2 cellular contexts compared by ENCODE assay signal in the genomic region with DNA sequence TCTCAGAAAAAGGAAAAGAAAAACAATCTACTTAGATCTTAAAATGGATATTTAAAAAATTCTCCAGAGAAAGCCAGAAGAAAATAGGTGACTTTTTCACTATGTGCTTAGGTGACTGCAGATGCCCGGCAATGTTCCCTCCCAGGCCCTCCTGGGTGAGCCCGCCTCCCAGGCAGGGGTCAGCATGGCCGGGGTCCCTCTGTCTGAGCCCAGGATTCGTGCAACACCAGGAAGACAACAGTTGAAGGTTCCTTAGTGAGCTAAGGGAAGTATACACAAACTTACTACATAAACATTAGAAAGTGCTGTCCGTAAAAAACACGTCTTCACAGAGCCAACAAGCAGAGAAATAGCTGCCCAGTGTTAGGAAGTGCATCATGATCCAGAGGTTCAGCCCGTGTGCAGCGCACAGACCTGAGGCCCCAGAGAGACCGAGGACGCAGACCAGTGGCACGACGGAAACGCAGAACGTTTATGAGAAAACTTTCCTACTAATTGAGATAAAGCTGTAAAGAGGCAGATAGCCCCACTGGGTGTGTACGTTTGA.
TF ChIP-seq lines count a peak whose summit lies in the region.

No MANE protein-coding gene starts in this region.

TF ChIP-seq in SK-N-SH, 30 proteins besides CTCF, POLR2A, EP300 and RAD21 (continued from another document):
- TF ChIP-seq NRF1 (IDR thresholded peaks at IDR 0.05; ENCODE audit: low read depth, low read length) = no peak
- TF ChIP-seq JUND (IDR thresholded peaks at IDR 0.05) = no peak
- TF ChIP-seq ELF1 (IDR thresholded peaks at IDR 0.05) = no peak
- TF ChIP-seq FOXM1 (IDR thresholded peaks at IDR 0.05; ENCODE audit: low read depth) = no peak
- no peak for TF ChIP-seq MXI1 (IDR thresholded peaks at IDR 0.05; ENCODE audit: low read depth, low read length)
- TF ChIP-seq, protein P1, sequence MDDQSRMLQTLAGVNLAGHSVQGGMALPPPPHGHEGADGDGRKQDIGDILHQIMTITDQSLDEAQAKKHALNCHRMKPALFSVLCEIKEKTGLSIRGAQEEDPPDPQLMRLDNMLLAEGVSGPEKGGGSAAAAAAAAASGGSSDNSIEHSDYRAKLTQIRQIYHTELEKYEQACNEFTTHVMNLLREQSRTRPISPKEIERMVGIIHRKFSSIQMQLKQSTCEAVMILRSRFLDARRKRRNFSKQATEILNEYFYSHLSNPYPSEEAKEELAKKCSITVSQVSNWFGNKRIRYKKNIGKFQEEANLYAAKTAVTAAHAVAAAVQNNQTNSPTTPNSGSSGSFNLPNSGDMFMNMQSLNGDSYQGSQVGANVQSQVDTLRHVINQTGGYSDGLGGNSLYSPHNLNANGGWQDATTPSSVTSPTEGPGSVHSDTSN (IDR thresholded peaks at IDR 0.05) = no peak
- TF ChIP-seq RXRA (IDR thresholded peaks at IDR 0.05; ENCODE audit: borderline replicate concordance, low read depth) = no peak
- no peak for TF ChIP-seq GATA2 (CRISPR knock-in tag; IDR thresholded peaks at IDR 0.05)
- TF ChIP-seq, protein P2, sequence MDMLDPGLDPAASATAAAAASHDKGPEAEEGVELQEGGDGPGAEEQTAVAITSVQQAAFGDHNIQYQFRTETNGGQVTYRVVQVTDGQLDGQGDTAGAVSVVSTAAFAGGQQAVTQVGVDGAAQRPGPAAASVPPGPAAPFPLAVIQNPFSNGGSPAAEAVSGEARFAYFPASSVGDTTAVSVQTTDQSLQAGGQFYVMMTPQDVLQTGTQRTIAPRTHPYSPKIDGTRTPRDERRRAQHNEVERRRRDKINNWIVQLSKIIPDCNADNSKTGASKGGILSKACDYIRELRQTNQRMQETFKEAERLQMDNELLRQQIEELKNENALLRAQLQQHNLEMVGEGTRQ (IDR thresholded peaks at IDR 0.05; ENCODE audit: borderline replicate concordance, low read depth, low read length) = no peak

TF ChIP-seq in SK-N-SH treated with all-trans-retinoic acid at 6 μM for 48 hours, 23 proteins besides CTCF, POLR2A, EP300 and RAD21:
- TF ChIP-seq OSR1 (CRISPR knock-in tag; IDR thresholded peaks at IDR 0.05) (no peak), GLIS3 (CRISPR knock-in tag; IDR thresholded peaks at IDR 0.05) (no peak), TOX (CRISPR knock-in tag; IDR thresholded peaks at IDR 0.05; ENCODE audit: borderline replicate concordance) (no peak), BACH2 (CRISPR knock-in tag; IDR thresholded peaks at IDR 0.05; ENCODE audit: borderline replicate concordance) (no peak), ESRRG (CRISPR knock-in tag; IDR thresholded peaks at IDR 0.05) (no peak), ZFP3 (CRISPR knock-in tag; IDR thresholded peaks at IDR 0.05) (no peak), ZFP30 (CRISPR knock-in tag; IDR thresholded peaks at IDR 0.05) (no peak), CSDC2 (CRISPR knock-in tag; IDR thresholded peaks at IDR 0.05) (no peak), RARB (CRISPR knock-in tag; IDR thresholded peaks at IDR 0.05) (no peak), TCF4 (CRISPR knock-in tag; IDR thresholded peaks at IDR 0.05; ENCODE audit: borderline replicate concordance) (no peak), ZNF565 (CRISPR knock-in tag; conservative IDR thresholded peaks at IDR 0.05; ENCODE audit: low read depth) (no peak), ZC3H10 (CRISPR knock-in tag; IDR thresholded peaks at IDR 0.05) (no peak)
- TF ChIP-seq, protein P3, sequence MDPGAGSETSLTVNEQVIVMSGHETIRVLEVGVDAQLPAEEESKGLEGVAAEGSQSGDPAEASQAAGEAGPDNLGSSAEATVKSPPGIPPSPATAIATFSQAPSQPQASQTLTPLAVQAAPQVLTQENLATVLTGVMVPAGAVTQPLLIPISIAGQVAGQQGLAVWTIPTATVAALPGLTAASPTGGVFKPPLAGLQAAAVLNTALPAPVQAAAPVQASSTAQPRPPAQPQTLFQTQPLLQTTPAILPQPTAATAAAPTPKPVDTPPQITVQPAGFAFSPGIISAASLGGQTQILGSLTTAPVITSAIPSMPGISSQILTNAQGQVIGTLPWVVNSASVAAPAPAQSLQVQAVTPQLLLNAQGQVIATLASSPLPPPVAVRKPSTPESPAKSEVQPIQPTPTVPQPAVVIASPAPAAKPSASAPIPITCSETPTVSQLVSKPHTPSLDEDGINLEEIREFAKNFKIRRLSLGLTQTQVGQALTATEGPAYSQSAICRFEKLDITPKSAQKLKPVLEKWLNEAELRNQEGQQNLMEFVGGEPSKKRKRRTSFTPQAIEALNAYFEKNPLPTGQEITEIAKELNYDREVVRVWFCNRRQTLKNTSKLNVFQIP (CRISPR knock-in tag; IDR thresholded peaks at IDR 0.05; ENCODE audit: borderline replicate concordance, low read depth) = no peak
- TF ChIP-seq, protein P4, sequence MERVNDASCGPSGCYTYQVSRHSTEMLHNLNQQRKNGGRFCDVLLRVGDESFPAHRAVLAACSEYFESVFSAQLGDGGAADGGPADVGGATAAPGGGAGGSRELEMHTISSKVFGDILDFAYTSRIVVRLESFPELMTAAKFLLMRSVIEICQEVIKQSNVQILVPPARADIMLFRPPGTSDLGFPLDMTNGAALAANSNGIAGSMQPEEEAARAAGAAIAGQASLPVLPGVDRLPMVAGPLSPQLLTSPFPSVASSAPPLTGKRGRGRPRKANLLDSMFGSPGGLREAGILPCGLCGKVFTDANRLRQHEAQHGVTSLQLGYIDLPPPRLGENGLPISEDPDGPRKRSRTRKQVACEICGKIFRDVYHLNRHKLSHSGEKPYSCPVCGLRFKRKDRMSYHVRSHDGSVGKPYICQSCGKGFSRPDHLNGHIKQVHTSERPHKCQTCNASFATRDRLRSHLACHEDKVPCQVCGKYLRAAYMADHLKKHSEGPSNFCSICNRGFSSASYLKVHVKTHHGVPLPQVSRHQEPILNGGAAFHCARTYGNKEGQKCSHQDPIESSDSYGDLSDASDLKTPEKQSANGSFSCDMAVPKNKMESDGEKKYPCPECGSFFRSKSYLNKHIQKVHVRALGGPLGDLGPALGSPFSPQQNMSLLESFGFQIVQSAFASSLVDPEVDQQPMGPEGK (CRISPR knock-in tag; IDR thresholded peaks at IDR 0.05; ENCODE audit: borderline replicate concordance) = no peak
- TF ChIP-seq, protein P5, sequence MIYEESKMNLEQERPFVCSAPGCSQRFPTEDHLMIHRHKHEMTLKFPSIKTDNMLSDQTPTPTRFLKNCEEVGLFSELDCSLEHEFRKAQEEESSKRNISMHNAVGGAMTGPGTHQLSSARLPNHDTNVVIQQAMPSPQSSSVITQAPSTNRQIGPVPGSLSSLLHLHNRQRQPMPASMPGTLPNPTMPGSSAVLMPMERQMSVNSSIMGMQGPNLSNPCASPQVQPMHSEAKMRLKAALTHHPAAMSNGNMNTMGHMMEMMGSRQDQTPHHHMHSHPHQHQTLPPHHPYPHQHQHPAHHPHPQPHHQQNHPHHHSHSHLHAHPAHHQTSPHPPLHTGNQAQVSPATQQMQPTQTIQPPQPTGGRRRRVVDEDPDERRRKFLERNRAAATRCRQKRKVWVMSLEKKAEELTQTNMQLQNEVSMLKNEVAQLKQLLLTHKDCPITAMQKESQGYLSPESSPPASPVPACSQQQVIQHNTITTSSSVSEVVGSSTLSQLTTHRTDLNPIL (CRISPR knock-in tag; IDR thresholded peaks at IDR 0.05; ENCODE audit: low read depth) = no peak
- TF ChIP-seq, protein P6, sequence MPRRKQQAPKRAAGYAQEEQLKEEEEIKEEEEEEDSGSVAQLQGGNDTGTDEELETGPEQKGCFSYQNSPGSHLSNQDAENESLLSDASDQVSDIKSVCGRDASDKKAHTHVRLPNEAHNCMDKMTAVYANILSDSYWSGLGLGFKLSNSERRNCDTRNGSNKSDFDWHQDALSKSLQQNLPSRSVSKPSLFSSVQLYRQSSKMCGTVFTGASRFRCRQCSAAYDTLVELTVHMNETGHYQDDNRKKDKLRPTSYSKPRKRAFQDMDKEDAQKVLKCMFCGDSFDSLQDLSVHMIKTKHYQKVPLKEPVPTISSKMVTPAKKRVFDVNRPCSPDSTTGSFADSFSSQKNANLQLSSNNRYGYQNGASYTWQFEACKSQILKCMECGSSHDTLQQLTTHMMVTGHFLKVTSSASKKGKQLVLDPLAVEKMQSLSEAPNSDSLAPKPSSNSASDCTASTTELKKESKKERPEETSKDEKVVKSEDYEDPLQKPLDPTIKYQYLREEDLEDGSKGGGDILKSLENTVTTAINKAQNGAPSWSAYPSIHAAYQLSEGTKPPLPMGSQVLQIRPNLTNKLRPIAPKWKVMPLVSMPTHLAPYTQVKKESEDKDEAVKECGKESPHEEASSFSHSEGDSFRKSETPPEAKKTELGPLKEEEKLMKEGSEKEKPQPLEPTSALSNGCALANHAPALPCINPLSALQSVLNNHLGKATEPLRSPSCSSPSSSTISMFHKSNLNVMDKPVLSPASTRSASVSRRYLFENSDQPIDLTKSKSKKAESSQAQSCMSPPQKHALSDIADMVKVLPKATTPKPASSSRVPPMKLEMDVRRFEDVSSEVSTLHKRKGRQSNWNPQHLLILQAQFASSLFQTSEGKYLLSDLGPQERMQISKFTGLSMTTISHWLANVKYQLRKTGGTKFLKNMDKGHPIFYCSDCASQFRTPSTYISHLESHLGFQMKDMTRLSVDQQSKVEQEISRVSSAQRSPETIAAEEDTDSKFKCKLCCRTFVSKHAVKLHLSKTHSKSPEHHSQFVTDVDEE (CRISPR knock-in tag; IDR thresholded peaks at IDR 0.05) = no peak
- TF ChIP-seq, protein P7, sequence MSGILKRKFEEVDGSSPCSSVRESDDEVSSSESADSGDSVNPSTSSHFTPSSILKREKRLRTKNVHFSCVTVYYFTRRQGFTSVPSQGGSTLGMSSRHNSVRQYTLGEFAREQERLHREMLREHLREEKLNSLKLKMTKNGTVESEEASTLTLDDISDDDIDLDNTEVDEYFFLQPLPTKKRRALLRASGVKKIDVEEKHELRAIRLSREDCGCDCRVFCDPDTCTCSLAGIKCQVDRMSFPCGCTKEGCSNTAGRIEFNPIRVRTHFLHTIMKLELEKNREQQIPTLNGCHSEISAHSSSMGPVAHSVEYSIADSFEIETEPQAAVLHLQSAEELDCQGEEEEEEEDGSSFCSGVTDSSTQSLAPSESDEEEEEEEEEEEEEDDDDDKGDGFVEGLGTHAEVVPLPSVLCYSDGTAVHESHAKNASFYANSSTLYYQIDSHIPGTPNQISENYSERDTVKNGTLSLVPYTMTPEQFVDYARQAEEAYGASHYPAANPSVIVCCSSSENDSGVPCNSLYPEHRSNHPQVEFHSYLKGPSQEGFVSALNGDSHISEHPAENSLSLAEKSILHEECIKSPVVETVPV (CRISPR knock-in tag; IDR thresholded peaks at IDR 0.05) = no peak
